ENCODE assay signal across 1 cellular context in the genomic region with DNA sequence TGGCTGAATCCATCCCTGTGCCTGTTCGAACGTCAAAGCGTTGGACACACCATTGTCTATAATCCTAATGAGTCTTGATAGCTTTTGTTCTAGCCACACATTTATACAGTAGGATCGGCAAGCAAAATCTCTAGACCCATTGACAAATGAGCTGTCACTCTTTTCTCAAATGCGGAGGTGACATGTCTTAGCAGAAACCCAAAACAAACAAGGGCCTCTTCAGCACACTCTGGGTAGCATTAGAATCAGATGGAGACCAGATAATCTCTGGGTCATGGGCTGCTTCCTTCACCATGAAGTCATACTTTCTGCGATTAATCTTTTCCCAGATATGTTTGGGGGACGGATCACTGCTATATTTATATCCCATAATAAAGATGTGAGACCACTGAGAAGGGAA.
TF ChIP-seq lines count a peak whose summit lies in the region.

No MANE protein-coding gene starts in this region.

TF ChIP-seq in K562, 482 proteins besides CTCF, POLR2A, EP300 and RAD21 (continued from another document):
- TF ChIP-seq, protein P1, sequence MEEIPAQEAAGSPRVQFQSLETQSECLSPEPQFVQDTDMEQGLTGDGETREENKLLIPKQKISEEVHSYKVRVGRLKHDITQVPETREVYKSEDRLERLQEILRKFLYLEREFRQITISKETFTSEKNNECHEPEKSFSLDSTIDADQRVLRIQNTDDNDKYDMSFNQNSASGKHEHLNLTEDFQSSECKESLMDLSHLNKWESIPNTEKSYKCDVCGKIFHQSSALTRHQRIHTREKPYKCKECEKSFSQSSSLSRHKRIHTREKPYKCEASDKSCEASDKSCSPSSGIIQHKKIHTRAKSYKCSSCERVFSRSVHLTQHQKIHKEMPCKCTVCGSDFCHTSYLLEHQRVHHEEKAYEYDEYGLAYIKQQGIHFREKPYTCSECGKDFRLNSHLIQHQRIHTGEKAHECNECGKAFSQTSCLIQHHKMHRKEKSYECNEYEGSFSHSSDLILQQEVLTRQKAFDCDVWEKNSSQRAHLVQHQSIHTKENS (CRISPR knock-in tag; IDR thresholded peaks at IDR 0.05), result no peak
- TF ChIP-seq TRIM24 (IDR thresholded peaks at IDR 0.05), result no peak
- TF ChIP-seq ZNF316 (IDR thresholded peaks at IDR 0.05), result no peak
- no peak for TF ChIP-seq FOXK1 (CRISPR knock-in tag; IDR thresholded peaks at IDR 0.05; ENCODE audit: borderline replicate concordance)
- TF ChIP-seq, protein P2, sequence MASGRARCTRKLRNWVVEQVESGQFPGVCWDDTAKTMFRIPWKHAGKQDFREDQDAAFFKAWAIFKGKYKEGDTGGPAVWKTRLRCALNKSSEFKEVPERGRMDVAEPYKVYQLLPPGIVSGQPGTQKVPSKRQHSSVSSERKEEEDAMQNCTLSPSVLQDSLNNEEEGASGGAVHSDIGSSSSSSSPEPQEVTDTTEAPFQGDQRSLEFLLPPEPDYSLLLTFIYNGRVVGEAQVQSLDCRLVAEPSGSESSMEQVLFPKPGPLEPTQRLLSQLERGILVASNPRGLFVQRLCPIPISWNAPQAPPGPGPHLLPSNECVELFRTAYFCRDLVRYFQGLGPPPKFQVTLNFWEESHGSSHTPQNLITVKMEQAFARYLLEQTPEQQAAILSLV (tag; IDR thresholded peaks at IDR 0.05), result no peak
- no peak for TF ChIP-seq TAF9B (IDR thresholded peaks at IDR 0.05; ENCODE audit: partially characterized antibody)
- TF ChIP-seq MTA2 (IDR thresholded peaks at IDR 0.05; ENCODE audit: low read depth), result no peak
- TF ChIP-seq RAD51 (IDR thresholded peaks at IDR 0.05; ENCODE audit: borderline replicate concordance, low read depth), result no peak
- TF ChIP-seq SPI1 (IDR thresholded peaks at IDR 0.05; ENCODE audit: borderline replicate concordance, low read depth, low read length), result no peak
- TF ChIP-seq CHD4 (IDR thresholded peaks at IDR 0.05; ENCODE audit: insufficient read depth, insufficient replicate concordance, low read depth, low read length, poor library complexity, severe bottlenecking), result no peak
- TF ChIP-seq MEIS2 (IDR thresholded peaks at IDR 0.05; ENCODE audit: partially characterized antibody), result peak; percentile 76
- TF ChIP-seq HOXB6 (CRISPR knock-in tag; IDR thresholded peaks at IDR 0.05; ENCODE audit: borderline replicate concordance), result no peak
- no peak for TF ChIP-seq MYNN (IDR thresholded peaks at IDR 0.05)
- TF ChIP-seq MYNN (CRISPR knock-in tag; IDR thresholded peaks at IDR 0.05), result no peak
- TF ChIP-seq, protein P3, sequence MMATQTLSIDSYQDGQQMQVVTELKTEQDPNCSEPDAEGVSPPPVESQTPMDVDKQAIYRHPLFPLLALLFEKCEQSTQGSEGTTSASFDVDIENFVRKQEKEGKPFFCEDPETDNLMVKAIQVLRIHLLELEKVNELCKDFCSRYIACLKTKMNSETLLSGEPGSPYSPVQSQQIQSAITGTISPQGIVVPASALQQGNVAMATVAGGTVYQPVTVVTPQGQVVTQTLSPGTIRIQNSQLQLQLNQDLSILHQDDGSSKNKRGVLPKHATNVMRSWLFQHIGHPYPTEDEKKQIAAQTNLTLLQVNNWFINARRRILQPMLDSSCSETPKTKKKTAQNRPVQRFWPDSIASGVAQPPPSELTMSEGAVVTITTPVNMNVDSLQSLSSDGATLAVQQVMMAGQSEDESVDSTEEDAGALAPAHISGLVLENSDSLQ (IDR thresholded peaks at IDR 0.05), result peak; percentile 45; the same call in 1 of the 2 replicates
- no peak for TF ChIP-seq FOXP1 (CRISPR knock-in tag; IDR thresholded peaks at IDR 0.05)
- no peak for TF ChIP-seq SMARCA4 (IDR thresholded peaks at IDR 0.05)
- no peak for TF ChIP-seq JUN (IDR thresholded peaks at IDR 0.05; ENCODE audit: borderline replicate concordance, low read depth, low read length)
- TF ChIP-seq JUN (CRISPR knock-in tag; IDR thresholded peaks at IDR 0.05; ENCODE audit: borderline replicate concordance), result no peak
- TF ChIP-seq SAFB (IDR thresholded peaks at IDR 0.05; ENCODE audit: borderline replicate concordance, low read depth, low read length), result no peak
- no peak for TF ChIP-seq RHOXF2B (CRISPR knock-in tag; conservative IDR thresholded peaks at IDR 0.05)
- TF ChIP-seq IFI16 (CRISPR knock-in tag; IDR thresholded peaks at IDR 0.05), result no peak
- TF ChIP-seq HNRNPH1 (optimal IDR thresholded peaks at IDR 0.05; ENCODE audit: low read depth, low read length), result no peak
- no peak for TF ChIP-seq NFE2L1 (tag; IDR thresholded peaks at IDR 0.05; ENCODE audit: borderline replicate concordance, low read depth)
- TF ChIP-seq OTX1 (CRISPR knock-in tag; IDR thresholded peaks at IDR 0.05), result no peak
- no peak for TF ChIP-seq STAT5B (CRISPR knock-in tag; IDR thresholded peaks at IDR 0.05)
- TF ChIP-seq, protein P4, sequence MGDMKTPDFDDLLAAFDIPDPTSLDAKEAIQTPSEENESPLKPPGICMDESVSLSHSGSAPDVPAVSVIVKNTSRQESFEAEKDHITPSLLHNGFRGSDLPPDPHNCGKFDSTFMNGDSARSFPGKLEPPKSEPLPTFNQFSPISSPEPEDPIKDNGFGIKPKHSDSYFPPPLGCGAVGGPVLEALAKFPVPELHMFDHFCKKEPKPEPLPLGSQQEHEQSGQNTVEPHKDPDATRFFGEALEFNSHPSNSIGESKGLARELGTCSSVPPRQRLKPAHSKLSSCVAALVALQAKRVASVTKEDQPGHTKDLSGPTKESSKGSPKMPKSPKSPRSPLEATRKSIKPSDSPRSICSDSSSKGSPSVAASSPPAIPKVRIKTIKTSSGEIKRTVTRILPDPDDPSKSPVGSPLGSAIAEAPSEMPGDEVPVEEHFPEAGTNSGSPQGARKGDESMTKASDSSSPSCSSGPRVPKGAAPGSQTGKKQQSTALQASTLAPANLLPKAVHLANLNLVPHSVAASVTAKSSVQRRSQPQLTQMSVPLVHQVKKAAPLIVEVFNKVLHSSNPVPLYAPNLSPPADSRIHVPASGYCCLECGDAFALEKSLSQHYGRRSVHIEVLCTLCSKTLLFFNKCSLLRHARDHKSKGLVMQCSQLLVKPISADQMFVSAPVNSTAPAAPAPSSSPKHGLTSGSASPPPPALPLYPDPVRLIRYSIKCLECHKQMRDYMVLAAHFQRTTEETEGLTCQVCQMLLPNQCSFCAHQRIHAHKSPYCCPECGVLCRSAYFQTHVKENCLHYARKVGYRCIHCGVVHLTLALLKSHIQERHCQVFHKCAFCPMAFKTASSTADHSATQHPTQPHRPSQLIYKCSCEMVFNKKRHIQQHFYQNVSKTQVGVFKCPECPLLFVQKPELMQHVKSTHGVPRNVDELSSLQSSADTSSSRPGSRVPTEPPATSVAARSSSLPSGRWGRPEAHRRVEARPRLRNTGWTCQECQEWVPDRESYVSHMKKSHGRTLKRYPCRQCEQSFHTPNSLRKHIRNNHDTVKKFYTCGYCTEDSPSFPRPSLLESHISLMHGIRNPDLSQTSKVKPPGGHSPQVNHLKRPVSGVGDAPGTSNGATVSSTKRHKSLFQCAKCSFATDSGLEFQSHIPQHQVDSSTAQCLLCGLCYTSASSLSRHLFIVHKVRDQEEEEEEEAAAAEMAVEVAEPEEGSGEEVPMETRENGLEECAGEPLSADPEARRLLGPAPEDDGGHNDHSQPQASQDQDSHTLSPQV (IDR thresholded peaks at IDR 0.05), result no peak
- no peak for TF ChIP-seq ZNF282 (CRISPR knock-in tag; IDR thresholded peaks at IDR 0.05)
- TF ChIP-seq, protein P5, sequence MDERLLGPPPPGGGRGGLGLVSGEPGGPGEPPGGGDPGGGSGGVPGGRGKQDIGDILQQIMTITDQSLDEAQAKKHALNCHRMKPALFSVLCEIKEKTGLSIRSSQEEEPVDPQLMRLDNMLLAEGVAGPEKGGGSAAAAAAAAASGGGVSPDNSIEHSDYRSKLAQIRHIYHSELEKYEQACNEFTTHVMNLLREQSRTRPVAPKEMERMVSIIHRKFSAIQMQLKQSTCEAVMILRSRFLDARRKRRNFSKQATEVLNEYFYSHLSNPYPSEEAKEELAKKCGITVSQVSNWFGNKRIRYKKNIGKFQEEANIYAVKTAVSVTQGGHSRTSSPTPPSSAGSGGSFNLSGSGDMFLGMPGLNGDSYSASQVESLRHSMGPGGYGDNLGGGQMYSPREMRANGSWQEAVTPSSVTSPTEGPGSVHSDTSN (CRISPR knock-in tag; IDR thresholded peaks at IDR 0.05; ENCODE audit: low read depth), result no peak
- TF ChIP-seq, protein P5 (tag; conservative IDR thresholded peaks at IDR 0.05; ENCODE audit: low read depth), result 0 out of 2 replicates have a peak, but pooled peaks have one; percentile 21
- TF ChIP-seq, protein P6, sequence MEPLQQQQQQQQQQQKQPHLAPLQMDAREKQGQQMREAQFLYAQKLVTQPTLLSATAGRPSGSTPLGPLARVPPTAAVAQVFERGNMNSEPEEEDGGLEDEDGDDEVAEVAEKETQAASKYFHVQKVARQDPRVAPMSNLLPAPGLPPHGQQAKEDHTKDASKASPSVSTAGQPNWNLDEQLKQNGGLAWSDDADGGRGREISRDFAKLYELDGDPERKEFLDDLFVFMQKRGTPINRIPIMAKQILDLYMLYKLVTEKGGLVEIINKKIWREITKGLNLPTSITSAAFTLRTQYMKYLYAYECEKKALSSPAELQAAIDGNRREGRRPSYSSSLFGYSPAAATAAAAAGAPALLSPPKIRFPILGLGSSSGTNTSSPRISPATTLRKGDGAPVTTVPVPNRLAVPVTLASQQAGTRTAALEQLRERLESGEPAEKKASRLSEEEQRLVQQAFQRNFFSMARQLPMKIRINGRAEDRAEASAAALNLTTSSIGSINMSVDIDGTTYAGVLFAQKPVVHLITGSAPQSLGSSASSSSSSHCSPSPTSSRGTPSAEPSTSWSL (CRISPR knock-in tag; IDR thresholded peaks at IDR 0.05; ENCODE audit: borderline replicate concordance), result no peak
- no peak for TF ChIP-seq NR1H2 (CRISPR knock-in tag; IDR thresholded peaks at IDR 0.05)
